Comparison of ENCODE assay signal across 1 cellular context in the genomic region with DNA sequence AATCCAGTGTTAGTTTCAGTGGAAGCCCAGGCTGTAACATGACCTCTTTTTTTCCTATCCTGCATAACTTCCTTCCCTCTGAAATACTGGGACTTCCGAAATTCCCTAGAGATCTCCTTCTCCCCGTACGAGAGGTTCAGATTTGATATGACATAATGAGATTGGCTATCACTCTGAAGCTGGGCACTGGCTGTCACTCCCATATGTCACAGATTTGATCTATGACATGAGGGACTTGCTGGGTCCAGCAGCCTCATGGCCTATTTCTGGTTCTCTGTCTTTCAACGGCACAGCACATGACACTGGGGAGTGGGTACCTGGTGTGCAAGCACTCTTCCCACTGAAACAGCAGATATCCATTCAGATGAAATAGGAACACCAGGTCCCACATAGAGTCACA.
A peak's percentile ranks its signal among the peaks of the same experiment; 100 is the strongest.
TF ChIP-seq lines count a peak whose summit lies in the region.

No MANE protein-coding gene starts in this region.

TF ChIP-seq in H1, 55 proteins besides CTCF, POLR2A, EP300 and RAD21:
- TF ChIP-seq PHF8 (conservative IDR thresholded peaks at IDR 0.05; ENCODE audit: low read depth, low read length) (no peak), SUZ12 (IDR thresholded peaks at IDR 0.05; ENCODE audit: low read length) (0 out of 2 replicates have a peak, but pooled peaks have one; percentile 4)
